ENCODE assay signal across 1 cellular context in the genomic region with DNA sequence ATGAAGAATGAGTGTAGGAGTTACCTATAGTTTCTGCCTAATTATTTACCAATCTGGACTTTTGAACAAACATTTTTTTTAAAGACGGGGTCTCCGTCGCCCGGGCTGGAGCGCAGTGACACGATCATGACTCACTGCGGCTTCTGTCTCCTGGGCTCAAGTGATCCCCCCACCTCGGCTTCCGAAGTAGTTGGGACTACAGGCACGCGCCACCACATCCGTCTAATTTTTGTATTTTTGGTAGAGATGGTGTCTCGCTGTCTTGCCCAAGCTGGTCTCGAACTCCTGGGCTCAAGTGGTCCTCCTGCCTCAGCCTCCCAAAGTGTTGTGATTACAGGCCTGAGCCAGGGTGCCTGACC.
A peak's percentile ranks its signal among the peaks of the same experiment; 100 is the strongest.
TF ChIP-seq lines count a peak whose summit lies in the region.

No MANE protein-coding gene starts in this region.

TF ChIP-seq in HepG2, 621 proteins besides CTCF, POLR2A, EP300 and RAD21 (continued from another document):
- TF ChIP-seq, protein P1, sequence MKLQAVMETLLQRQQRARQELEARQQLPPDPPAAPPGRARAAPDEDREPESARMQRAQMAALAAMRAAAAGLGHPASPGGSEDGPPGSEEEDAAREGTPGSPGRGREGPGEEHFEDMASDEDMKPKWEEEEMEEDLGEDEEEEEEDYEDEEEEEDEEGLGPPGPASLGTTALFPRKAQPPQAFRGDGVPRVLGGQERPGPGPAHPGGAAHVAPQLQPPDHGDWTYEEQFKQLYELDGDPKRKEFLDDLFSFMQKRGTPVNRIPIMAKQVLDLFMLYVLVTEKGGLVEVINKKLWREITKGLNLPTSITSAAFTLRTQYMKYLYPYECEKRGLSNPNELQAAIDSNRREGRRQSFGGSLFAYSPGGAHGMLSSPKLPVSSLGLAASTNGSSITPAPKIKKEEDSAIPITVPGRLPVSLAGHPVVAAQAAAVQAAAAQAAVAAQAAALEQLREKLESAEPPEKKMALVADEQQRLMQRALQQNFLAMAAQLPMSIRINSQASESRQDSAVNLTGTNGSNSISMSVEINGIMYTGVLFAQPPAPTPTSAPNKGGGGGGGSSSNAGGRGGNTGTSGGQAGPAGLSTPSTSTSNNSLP (IDR thresholded peaks at IDR 0.05; ENCODE audit: low read depth, low read length) = no peak
- no peak for TF ChIP-seq ZNF446 (CRISPR knock-in tag; IDR thresholded peaks at IDR 0.05)
- no peak for TF ChIP-seq SYNCRIP (IDR thresholded peaks at IDR 0.05; ENCODE audit: insufficient read depth, low read depth, low read length)
- no peak for TF ChIP-seq SMAD3 (CRISPR knock-in tag; IDR thresholded peaks at IDR 0.05)
- no peak for TF ChIP-seq DNMT1 (CRISPR knock-in tag; IDR thresholded peaks at IDR 0.05)
- no peak for TF ChIP-seq KLF15 (CRISPR knock-in tag; IDR thresholded peaks at IDR 0.05; ENCODE audit: borderline replicate concordance)
- peak; percentile 7; the same call in 1 of the 2 replicates for TF ChIP-seq KLF6 (CRISPR knock-in tag; IDR thresholded peaks at IDR 0.05)
- TF ChIP-seq ZFP37 (CRISPR knock-in tag; IDR thresholded peaks at IDR 0.05; ENCODE audit: borderline replicate concordance) = no peak
- no peak; the same call in 1 of the 2 replicates for TF ChIP-seq HDAC2 (CRISPR knock-in tag; IDR thresholded peaks at IDR 0.05)
- TF ChIP-seq ISL2 (CRISPR knock-in tag; IDR thresholded peaks at IDR 0.05) = no peak
- no peak for TF ChIP-seq HES4 (CRISPR knock-in tag; IDR thresholded peaks at IDR 0.05; ENCODE audit: borderline replicate concordance)
- TF ChIP-seq ZNF878 (CRISPR knock-in tag; IDR thresholded peaks at IDR 0.05) = no peak
- no peak for TF ChIP-seq TBP (CRISPR knock-in tag; IDR thresholded peaks at IDR 0.05)
- TF ChIP-seq, protein P2, sequence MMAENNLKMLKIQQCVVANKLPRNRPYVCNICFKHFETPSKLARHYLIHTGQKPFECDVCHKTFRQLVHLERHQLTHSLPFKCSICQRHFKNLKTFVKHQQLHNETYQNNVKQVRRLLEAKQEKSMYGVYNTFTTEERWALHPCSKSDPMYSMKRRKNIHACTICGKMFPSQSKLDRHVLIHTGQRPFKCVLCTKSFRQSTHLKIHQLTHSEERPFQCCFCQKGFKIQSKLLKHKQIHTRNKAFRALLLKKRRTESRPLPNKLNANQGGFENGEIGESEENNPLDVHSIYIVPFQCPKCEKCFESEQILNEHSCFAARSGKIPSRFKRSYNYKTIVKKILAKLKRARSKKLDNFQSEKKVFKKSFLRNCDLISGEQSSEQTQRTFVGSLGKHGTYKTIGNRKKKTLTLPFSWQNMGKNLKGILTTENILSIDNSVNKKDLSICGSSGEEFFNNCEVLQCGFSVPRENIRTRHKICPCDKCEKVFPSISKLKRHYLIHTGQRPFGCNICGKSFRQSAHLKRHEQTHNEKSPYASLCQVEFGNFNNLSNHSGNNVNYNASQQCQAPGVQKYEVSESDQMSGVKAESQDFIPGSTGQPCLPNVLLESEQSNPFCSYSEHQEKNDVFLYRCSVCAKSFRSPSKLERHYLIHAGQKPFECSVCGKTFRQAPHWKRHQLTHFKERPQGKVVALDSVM (CRISPR knock-in tag; IDR thresholded peaks at IDR 0.05) = peak; percentile 72
- TF ChIP-seq ZNF335 (CRISPR knock-in tag; IDR thresholded peaks at IDR 0.05) = no peak
- no peak for TF ChIP-seq SOX5 (CRISPR knock-in tag; IDR thresholded peaks at IDR 0.05; ENCODE audit: borderline replicate concordance)
- TF ChIP-seq ZFP82 (CRISPR knock-in tag; IDR thresholded peaks at IDR 0.05; ENCODE audit: borderline replicate concordance) = no peak
- no peak for TF ChIP-seq ZFP1 (CRISPR knock-in tag; IDR thresholded peaks at IDR 0.05)
- no peak for TF ChIP-seq ZNF879 (CRISPR knock-in tag; IDR thresholded peaks at IDR 0.05)
- TF ChIP-seq MAFG (CRISPR knock-in tag; IDR thresholded peaks at IDR 0.05) = no peak
- no peak for TF ChIP-seq ZZZ3 (CRISPR knock-in tag; IDR thresholded peaks at IDR 0.05; ENCODE audit: borderline replicate concordance)
- TF ChIP-seq, protein P3, sequence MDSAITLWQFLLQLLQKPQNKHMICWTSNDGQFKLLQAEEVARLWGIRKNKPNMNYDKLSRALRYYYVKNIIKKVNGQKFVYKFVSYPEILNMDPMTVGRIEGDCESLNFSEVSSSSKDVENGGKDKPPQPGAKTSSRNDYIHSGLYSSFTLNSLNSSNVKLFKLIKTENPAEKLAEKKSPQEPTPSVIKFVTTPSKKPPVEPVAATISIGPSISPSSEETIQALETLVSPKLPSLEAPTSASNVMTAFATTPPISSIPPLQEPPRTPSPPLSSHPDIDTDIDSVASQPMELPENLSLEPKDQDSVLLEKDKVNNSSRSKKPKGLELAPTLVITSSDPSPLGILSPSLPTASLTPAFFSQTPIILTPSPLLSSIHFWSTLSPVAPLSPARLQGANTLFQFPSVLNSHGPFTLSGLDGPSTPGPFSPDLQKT (CRISPR knock-in tag; IDR thresholded peaks at IDR 0.05; ENCODE audit: borderline replicate concordance) = no peak
- TF ChIP-seq ZNF589 (CRISPR knock-in tag; conservative IDR thresholded peaks at IDR 0.05) = no peak
- TF ChIP-seq FOSL2 (CRISPR knock-in tag; IDR thresholded peaks at IDR 0.05) = peak; percentile 80
- TF ChIP-seq NFE2 (CRISPR knock-in tag; IDR thresholded peaks at IDR 0.05) = no peak
- 0 out of 2 replicates have a peak, but pooled peaks have one; percentile 1 for TF ChIP-seq GFI1 (CRISPR knock-in tag; IDR thresholded peaks at IDR 0.05; ENCODE audit: borderline replicate concordance)
